In the genomic region with DNA sequence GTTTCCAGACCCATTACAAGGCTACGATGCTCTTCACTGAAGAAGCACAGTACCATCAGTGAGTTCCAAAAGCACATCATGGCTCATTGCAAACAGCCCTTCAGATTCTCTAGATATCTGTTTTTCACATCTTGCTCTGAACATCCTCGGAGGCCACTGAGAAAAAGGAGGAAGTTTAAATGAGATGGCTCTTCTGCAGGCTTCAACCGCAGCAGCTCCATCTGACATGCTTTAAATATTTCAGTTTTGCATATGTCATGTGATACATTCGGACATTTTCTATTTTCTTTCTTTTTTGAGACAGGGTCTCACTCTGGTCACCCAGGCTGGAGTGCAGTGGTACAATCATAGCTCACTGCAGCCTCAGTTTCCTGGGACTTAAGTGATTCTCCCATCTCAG, we compare ENCODE assay signal across 12 cellular contexts.
A peak's percentile ranks its signal among the peaks of the same experiment; 100 is the strongest.
DNase-seq lines count a peak whose midpoint lies in the region; ATAC-seq and TF ChIP-seq lines count a peak whose summit lies in the region.
"Had no signal": no experiment of that assay in that cellular context is flagged by ENCODE, and none has a peak within 500 bp of the region (broad histone marks: within the 10 kb centered on the region; RNA-seq: fewer than 3 reads in every experiment).

No MANE protein-coding gene starts in this region.

- CTCF ChIA-PET in activated B cell treated with CpG ODN at 0.5 μM for 24 hours (lab: Charles Lee), result no interaction called here

- no peak for TF ChIP-seq CTCF in activated B cell treated with CpG ODN at 0.5 μM for 24 hours (IDR thresholded peaks at IDR 0.05)

- ATAC-seq in GM18519 (IDR thresholded peaks at IDR 0.05; ENCODE audit: low FRiP score, unreplicated experiment), result peak; percentile 49
- peak; percentile 56 for ATAC-seq in GM21526 (IDR thresholded peaks at IDR 0.05; ENCODE audit: low FRiP score, unreplicated experiment)
- peak; percentile 47 for ATAC-seq in HG03342 (IDR thresholded peaks at IDR 0.05; ENCODE audit: unreplicated experiment)
- peak; percentile 57 for ATAC-seq in activated B cell treated with CpG ODN at 0.5 μM for 24 hours (ENCODE audit: low read depth)
- no peak for ATAC-seq in Right ventricle myocardium superior (ENCODE audit: poor library complexity)
- ATAC-seq in HG02610 (IDR thresholded peaks at IDR 0.05; ENCODE audit: unreplicated experiment), result no peak

- POLR2A ChIA-PET in activated B cell treated with CpG ODN at 0.5 μM for 24 hours (lab: Charles Lee), result interaction anchor here (1.0 kb wide), 1 partner anchor 24 kb away, joined by 3 read pairs; no protein-coding TSS in a partner anchor

- H3K4me1 Mint-ChIP-seq in activated B cell treated with CpG ODN at 0.5 μM for 24 hours, result peaks cover 15% of the 10 kb centered on the region
- H3K4me1 Mint-ChIP-seq: endodermal cell had no signal

- intact Hi-C loops in activated B cell treated with CpG ODN at 0.5 μM for 24 hours (cut with micrococcal nuclease), result no loop called here
- intact Hi-C loops in Right ventricle myocardium superior (cut with DNase I), result no loop called here

- peaks cover 5% of the 10 kb centered on the region for H3K27me3 Mint-ChIP-seq in activated B cell treated with CpG ODN at 0.5 μM for 24 hours

- H3K4me3 Mint-ChIP-seq in activated B cell treated with CpG ODN at 0.5 μM for 24 hours, result peak overlapping the region; percentile 73
- H3K4me3 Mint-ChIP-seq: endodermal cell had no signal

- no peaks in the 10 kb centered on the region for H3K36me3 Mint-ChIP-seq in activated B cell treated with CpG ODN at 0.5 μM for 24 hours (ENCODE audit: low read depth)

- H3K9me3 Mint-ChIP-seq in activated B cell treated with CpG ODN at 0.5 μM for 24 hours, result no peaks in the 10 kb centered on the region

- DNase-seq in activated B cell treated with CpG ODN at 0.5 μM for 24 hours, result no peak
- DNase-seq in RKO (ENCODE audit: low spot score), result no peak
- no peak for DNase-seq in Right ventricle myocardium superior
- DNase-seq in NCI-H526 (lab: John Stamatoyannopoulos, UW), result no peak
- DNase-seq: BE2C; endodermal cell; NCI-H2171; stimulated activated naive CD4-positive, alpha-beta T cell treated with Interleukin-2 at 50 U/mL for 16 hours had no signal

- H3K27ac Mint-ChIP-seq in activated B cell treated with CpG ODN at 0.5 μM for 24 hours, result peak overlapping the region; percentile 79
- H3K27ac Mint-ChIP-seq: endodermal cell had no signal

Comparison
In these comparisons a context has a peak if more than half of its experiments do, and no peak if none do; other contexts are left out.
1. ATAC-seq: peak in GM18519 (single experiment), GM21526 (single experiment), HG03342 (single experiment) and activated B cell treated with CpG ODN at 0.5 μM for 24 hours (single experiment); none in Right ventricle myocardium superior (single experiment) and HG02610 (single experiment).